Comparison of ENCODE assay signal across 7 cellular contexts in the genomic region with DNA sequence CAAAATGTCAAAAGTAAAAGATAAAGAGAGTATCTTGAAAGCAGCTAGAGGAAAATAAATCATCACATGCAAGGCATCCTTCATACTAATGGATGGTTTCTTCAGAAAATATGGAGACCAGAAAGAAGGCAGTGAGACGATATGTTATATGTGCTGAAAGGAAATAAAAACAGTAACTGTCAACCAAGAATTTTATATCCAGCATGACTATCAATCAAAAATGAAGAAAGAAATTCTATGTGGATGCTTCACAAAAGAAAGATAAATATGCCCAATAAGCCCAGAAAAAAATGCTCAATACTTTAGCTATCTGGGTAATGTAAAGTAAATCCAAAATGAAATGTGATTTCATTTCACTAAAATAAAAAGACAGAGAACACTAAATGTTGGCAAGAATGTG.
"Had no signal": no experiment of that assay in that cellular context is flagged by ENCODE, and none has a peak within 500 bp of the region (broad histone marks: within the 10 kb centered on the region; RNA-seq: fewer than 3 reads in every experiment).

No MANE protein-coding gene starts in this region.

- DNase-seq: GDM1, GF-D8 had no signal

- FAIRE-seq: G401.6, GM12891, GM12892, GM18507, GM19239 had no signal
